1 cellular context compared by ENCODE assay signal in the genomic region with DNA sequence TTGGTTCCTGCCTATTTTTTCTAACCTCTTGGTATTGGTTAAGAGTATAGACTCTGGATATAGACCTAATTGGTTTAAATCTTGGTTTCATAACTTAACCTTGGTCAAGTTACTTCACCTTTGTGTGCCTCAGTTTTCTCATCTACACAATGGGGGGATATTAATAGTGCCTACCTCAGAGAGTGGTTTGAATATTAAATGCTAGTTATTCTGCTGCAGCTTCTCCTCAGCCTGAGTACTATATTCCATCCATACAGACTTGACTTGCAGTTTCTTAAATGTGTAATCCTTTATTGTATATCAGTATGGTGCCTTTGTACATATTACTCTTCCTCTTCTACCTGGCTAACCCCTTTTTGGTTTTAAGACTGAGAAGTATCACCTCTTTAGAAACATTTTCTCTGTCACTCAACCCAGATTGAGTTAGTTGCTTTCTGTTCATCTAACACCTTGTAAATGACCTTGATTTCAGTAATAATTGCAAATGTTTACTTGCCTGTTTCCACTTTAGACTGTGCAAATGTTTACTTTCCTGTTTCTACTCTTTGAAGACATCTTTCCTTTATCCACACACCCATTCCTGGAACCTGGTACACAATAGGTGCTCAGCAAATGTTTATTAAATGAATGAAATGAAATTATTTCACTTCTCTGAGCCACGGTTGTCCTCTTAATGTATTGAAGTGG.
A peak's percentile ranks its signal among the peaks of the same experiment; 100 is the strongest.
TF ChIP-seq lines count a peak whose summit lies in the region.

No MANE protein-coding gene starts in this region.

TF ChIP-seq in HepG2, 621 proteins besides CTCF, POLR2A, EP300 and RAD21 (continues in another document):
- TF ChIP-seq, protein P1, sequence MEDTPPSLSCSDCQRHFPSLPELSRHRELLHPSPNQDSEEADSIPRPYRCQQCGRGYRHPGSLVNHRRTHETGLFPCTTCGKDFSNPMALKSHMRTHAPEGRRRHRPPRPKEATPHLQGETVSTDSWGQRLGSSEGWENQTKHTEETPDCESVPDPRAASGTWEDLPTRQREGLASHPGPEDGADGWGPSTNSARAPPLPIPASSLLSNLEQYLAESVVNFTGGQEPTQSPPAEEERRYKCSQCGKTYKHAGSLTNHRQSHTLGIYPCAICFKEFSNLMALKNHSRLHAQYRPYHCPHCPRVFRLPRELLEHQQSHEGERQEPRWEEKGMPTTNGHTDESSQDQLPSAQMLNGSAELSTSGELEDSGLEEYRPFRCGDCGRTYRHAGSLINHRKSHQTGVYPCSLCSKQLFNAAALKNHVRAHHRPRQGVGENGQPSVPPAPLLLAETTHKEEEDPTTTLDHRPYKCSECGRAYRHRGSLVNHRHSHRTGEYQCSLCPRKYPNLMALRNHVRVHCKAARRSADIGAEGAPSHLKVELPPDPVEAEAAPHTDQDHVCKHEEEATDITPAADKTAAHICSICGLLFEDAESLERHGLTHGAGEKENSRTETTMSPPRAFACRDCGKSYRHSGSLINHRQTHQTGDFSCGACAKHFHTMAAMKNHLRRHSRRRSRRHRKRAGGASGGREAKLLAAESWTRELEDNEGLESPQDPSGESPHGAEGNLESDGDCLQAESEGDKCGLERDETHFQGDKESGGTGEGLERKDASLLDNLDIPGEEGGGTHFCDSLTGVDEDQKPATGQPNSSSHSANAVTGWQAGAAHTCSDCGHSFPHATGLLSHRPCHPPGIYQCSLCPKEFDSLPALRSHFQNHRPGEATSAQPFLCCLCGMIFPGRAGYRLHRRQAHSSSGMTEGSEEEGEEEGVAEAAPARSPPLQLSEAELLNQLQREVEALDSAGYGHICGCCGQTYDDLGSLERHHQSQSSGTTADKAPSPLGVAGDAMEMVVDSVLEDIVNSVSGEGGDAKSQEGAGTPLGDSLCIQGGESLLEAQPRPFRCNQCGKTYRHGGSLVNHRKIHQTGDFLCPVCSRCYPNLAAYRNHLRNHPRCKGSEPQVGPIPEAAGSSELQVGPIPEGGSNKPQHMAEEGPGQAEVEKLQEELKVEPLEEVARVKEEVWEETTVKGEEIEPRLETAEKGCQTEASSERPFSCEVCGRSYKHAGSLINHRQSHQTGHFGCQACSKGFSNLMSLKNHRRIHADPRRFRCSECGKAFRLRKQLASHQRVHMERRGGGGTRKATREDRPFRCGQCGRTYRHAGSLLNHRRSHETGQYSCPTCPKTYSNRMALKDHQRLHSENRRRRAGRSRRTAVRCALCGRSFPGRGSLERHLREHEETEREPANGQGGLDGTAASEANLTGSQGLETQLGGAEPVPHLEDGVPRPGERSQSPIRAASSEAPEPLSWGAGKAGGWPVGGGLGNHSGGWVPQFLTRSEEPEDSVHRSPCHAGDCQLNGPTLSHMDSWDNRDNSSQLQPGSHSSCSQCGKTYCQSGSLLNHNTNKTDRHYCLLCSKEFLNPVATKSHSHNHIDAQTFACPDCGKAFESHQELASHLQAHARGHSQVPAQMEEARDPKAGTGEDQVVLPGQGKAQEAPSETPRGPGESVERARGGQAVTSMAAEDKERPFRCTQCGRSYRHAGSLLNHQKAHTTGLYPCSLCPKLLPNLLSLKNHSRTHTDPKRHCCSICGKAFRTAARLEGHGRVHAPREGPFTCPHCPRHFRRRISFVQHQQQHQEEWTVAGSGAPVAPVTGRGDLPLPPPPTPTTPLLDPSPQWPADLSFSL (CRISPR knock-in tag; IDR thresholded peaks at IDR 0.05) = no peak
- TF ChIP-seq CHD4 (IDR thresholded peaks at IDR 0.05; ENCODE audit: borderline replicate concordance, low read length) (peak; percentile 75; the same call in 1 of the 2 replicates), HNF4A (CRISPR knock-in tag; IDR thresholded peaks at IDR 0.05) (peak; percentile 38; the same call in 1 of the 2 replicates), SALL1 (CRISPR knock-in tag; IDR thresholded peaks at IDR 0.05) (no peak; the same call in 1 of the 2 replicates), IRF2 (CRISPR knock-in tag; IDR thresholded peaks at IDR 0.05) (peak; percentile 57; the same call in 1 of the 2 replicates), ZNF839 (CRISPR knock-in tag; IDR thresholded peaks at IDR 0.05; ENCODE audit: borderline replicate concordance) (no peak), ZNF3 (CRISPR knock-in tag; IDR thresholded peaks at IDR 0.05) (no peak), ZMYM4 (CRISPR knock-in tag; IDR thresholded peaks at IDR 0.05) (no peak; the same call in 1 of the 2 replicates), TOE1 (CRISPR knock-in tag; IDR thresholded peaks at IDR 0.05) (no peak), ATM (IDR thresholded peaks at IDR 0.05; ENCODE audit: borderline replicate concordance) (no peak), ZNF749 (CRISPR knock-in tag; IDR thresholded peaks at IDR 0.05; ENCODE audit: borderline replicate concordance) (no peak), ZNF331 (CRISPR knock-in tag; IDR thresholded peaks at IDR 0.05) (peak; percentile 21; the same call in 1 of the 2 replicates), ZSCAN12 (CRISPR knock-in tag; IDR thresholded peaks at IDR 0.05) (no peak), ZBTB3 (CRISPR knock-in tag; IDR thresholded peaks at IDR 0.05; ENCODE audit: borderline replicate concordance, low read depth) (no peak), TCF7 (IDR thresholded peaks at IDR 0.05; ENCODE audit: low read depth) (peak; percentile 84), GABPA (IDR thresholded peaks at IDR 0.05; ENCODE audit: low read depth, low read length) (no peak), GABPA (CRISPR knock-in tag; IDR thresholded peaks at IDR 0.05; ENCODE audit: low read depth) (peak; percentile 46; the same call in 1 of the 2 replicates), TAF15 (IDR thresholded peaks at IDR 0.05; ENCODE audit: low read depth, low read length, poor library complexity, severe bottlenecking) (no peak), ISL2 (CRISPR knock-in tag; IDR thresholded peaks at IDR 0.05) (peak; percentile 91), EHMT2 (IDR thresholded peaks at IDR 0.05; ENCODE audit: borderline replicate concordance, low read depth, low read length) (no peak), HHEX (CRISPR knock-in tag; IDR thresholded peaks at IDR 0.05) (no peak), AGO1 (IDR thresholded peaks at IDR 0.05; ENCODE audit: low read depth, low read length, poor library complexity, severe bottlenecking) (no peak), ZNF138 (CRISPR knock-in tag; IDR thresholded peaks at IDR 0.05; ENCODE audit: low read depth) (no peak), ZNF225 (CRISPR knock-in tag; IDR thresholded peaks at IDR 0.05) (no peak), SKI (IDR thresholded peaks at IDR 0.05; ENCODE audit: partially characterized antibody) (peak; percentile 19), ZSCAN9 (CRISPR knock-in tag; IDR thresholded peaks at IDR 0.05; ENCODE audit: borderline replicate concordance) (0 out of 2 replicates have a peak, but pooled peaks have one; percentile 35), SOX6 (IDR thresholded peaks at IDR 0.05) (no peak), SOX6 (CRISPR knock-in tag; IDR thresholded peaks at IDR 0.05) (peak; percentile 88), ATRX (CRISPR knock-in tag; IDR thresholded peaks at IDR 0.05; ENCODE audit: borderline replicate concordance) (no peak), ZNF496 (CRISPR knock-in tag; IDR thresholded peaks at IDR 0.05; ENCODE audit: insufficient replicate concordance) (no peak), NR2F2 (IDR thresholded peaks at IDR 0.05; ENCODE audit: borderline replicate concordance, low read depth) (no peak), ZNF816 (CRISPR knock-in tag; IDR thresholded peaks at IDR 0.05; ENCODE audit: borderline replicate concordance) (no peak), SIN3B (IDR thresholded peaks at IDR 0.05; ENCODE audit: low read length) (no peak), ZNF607 (CRISPR knock-in tag; IDR thresholded peaks at IDR 0.05; ENCODE audit: borderline replicate concordance) (no peak), ATAD3A (CRISPR knock-in tag; IDR thresholded peaks at IDR 0.05) (no peak), BORCS8-MEF2B (CRISPR knock-in tag; IDR thresholded peaks at IDR 0.05) (no peak), RFXANK (CRISPR knock-in tag; IDR thresholded peaks at IDR 0.05) (no peak), CC2D1A (CRISPR knock-in tag; IDR thresholded peaks at IDR 0.05) (no peak)
- TF ChIP-seq, protein P2, sequence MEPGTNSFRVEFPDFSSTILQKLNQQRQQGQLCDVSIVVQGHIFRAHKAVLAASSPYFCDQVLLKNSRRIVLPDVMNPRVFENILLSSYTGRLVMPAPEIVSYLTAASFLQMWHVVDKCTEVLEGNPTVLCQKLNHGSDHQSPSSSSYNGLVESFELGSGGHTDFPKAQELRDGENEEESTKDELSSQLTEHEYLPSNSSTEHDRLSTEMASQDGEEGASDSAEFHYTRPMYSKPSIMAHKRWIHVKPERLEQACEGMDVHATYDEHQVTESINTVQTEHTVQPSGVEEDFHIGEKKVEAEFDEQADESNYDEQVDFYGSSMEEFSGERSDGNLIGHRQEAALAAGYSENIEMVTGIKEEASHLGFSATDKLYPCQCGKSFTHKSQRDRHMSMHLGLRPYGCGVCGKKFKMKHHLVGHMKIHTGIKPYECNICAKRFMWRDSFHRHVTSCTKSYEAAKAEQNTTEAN (CRISPR knock-in tag; conservative IDR thresholded peaks at IDR 0.05) = no peak
- TF ChIP-seq, protein P3, sequence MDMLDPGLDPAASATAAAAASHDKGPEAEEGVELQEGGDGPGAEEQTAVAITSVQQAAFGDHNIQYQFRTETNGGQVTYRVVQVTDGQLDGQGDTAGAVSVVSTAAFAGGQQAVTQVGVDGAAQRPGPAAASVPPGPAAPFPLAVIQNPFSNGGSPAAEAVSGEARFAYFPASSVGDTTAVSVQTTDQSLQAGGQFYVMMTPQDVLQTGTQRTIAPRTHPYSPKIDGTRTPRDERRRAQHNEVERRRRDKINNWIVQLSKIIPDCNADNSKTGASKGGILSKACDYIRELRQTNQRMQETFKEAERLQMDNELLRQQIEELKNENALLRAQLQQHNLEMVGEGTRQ (IDR thresholded peaks at IDR 0.05; ENCODE audit: low read depth, low read length) = no peak
- TF ChIP-seq, protein P3 (CRISPR knock-in tag; IDR thresholded peaks at IDR 0.05; ENCODE audit: borderline replicate concordance) = no peak
- TF ChIP-seq, protein P4, sequence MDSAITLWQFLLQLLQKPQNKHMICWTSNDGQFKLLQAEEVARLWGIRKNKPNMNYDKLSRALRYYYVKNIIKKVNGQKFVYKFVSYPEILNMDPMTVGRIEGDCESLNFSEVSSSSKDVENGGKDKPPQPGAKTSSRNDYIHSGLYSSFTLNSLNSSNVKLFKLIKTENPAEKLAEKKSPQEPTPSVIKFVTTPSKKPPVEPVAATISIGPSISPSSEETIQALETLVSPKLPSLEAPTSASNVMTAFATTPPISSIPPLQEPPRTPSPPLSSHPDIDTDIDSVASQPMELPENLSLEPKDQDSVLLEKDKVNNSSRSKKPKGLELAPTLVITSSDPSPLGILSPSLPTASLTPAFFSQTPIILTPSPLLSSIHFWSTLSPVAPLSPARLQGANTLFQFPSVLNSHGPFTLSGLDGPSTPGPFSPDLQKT (CRISPR knock-in tag; IDR thresholded peaks at IDR 0.05; ENCODE audit: borderline replicate concordance) = no peak
- TF ChIP-seq, protein P5, sequence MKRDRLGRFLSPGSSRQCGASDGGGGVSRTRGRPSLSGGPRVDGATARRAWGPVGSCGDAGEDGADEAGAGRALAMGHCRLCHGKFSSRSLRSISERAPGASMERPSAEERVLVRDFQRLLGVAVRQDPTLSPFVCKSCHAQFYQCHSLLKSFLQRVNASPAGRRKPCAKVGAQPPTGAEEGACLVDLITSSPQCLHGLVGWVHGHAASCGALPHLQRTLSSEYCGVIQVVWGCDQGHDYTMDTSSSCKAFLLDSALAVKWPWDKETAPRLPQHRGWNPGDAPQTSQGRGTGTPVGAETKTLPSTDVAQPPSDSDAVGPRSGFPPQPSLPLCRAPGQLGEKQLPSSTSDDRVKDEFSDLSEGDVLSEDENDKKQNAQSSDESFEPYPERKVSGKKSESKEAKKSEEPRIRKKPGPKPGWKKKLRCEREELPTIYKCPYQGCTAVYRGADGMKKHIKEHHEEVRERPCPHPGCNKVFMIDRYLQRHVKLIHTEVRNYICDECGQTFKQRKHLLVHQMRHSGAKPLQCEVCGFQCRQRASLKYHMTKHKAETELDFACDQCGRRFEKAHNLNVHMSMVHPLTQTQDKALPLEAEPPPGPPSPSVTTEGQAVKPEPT (CRISPR knock-in tag; IDR thresholded peaks at IDR 0.05; ENCODE audit: low read depth) = no peak
- TF ChIP-seq, protein P6, sequence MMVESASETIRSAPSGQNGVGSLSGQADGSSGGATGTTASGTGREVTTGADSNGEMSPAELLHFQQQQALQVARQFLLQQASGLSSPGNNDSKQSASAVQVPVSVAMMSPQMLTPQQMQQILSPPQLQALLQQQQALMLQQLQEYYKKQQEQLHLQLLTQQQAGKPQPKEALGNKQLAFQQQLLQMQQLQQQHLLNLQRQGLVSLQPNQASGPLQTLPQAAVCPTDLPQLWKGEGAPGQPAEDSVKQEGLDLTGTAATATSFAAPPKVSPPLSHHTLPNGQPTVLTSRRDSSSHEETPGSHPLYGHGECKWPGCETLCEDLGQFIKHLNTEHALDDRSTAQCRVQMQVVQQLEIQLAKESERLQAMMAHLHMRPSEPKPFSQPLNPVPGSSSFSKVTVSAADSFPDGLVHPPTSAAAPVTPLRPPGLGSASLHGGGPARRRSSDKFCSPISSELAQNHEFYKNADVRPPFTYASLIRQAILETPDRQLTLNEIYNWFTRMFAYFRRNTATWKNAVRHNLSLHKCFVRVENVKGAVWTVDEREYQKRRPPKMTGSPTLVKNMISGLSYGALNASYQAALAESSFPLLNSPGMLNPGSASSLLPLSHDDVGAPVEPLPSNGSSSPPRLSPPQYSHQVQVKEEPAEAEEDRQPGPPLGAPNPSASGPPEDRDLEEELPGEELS (CRISPR knock-in tag; IDR thresholded peaks at IDR 0.05) = peak; percentile 92
- TF ChIP-seq, protein P7, sequence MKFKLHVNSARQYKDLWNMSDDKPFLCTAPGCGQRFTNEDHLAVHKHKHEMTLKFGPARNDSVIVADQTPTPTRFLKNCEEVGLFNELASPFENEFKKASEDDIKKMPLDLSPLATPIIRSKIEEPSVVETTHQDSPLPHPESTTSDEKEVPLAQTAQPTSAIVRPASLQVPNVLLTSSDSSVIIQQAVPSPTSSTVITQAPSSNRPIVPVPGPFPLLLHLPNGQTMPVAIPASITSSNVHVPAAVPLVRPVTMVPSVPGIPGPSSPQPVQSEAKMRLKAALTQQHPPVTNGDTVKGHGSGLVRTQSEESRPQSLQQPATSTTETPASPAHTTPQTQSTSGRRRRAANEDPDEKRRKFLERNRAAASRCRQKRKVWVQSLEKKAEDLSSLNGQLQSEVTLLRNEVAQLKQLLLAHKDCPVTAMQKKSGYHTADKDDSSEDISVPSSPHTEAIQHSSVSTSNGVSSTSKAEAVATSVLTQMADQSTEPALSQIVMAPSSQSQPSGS (CRISPR knock-in tag; IDR thresholded peaks at IDR 0.05) = no peak
- TF ChIP-seq, protein P8, sequence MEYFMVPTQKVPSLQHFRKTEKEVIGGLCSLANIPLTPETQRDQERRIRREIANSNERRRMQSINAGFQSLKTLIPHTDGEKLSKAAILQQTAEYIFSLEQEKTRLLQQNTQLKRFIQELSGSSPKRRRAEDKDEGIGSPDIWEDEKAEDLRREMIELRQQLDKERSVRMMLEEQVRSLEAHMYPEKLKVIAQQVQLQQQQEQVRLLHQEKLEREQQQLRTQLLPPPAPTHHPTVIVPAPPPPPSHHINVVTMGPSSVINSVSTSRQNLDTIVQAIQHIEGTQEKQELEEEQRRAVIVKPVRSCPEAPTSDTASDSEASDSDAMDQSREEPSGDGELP (IDR thresholded peaks at IDR 0.05; ENCODE audit: borderline replicate concordance, low read depth) = no peak
